1 cellular context compared by ENCODE assay signal in genomic region chr1:58432813-58433668, GRCh38.
TF ChIP-seq lines count a peak whose summit lies in the region.

No MANE protein-coding gene starts in this region.

TF ChIP-seq in HepG2, 621 proteins besides CTCF, POLR2A, EP300 and RAD21 (continued from another document):
- TF ChIP-seq, protein P1, sequence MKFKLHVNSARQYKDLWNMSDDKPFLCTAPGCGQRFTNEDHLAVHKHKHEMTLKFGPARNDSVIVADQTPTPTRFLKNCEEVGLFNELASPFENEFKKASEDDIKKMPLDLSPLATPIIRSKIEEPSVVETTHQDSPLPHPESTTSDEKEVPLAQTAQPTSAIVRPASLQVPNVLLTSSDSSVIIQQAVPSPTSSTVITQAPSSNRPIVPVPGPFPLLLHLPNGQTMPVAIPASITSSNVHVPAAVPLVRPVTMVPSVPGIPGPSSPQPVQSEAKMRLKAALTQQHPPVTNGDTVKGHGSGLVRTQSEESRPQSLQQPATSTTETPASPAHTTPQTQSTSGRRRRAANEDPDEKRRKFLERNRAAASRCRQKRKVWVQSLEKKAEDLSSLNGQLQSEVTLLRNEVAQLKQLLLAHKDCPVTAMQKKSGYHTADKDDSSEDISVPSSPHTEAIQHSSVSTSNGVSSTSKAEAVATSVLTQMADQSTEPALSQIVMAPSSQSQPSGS (CRISPR knock-in tag; IDR thresholded peaks at IDR 0.05): no peak
- TF ChIP-seq ZFP36 (IDR thresholded peaks at IDR 0.05; ENCODE audit: borderline replicate concordance, low read depth, low read length, partially characterized antibody) (no peak), MED13 (CRISPR knock-in tag; IDR thresholded peaks at IDR 0.05) (no peak), ZFP41 (CRISPR knock-in tag; IDR thresholded peaks at IDR 0.05; ENCODE audit: borderline replicate concordance) (no peak), ZNF207 (IDR thresholded peaks at IDR 0.05; ENCODE audit: borderline replicate concordance) (no peak), NONO (IDR thresholded peaks at IDR 0.05) (no peak), NONO (CRISPR knock-in tag; conservative IDR thresholded peaks at IDR 0.05) (no peak)
- TF ChIP-seq, protein P2, sequence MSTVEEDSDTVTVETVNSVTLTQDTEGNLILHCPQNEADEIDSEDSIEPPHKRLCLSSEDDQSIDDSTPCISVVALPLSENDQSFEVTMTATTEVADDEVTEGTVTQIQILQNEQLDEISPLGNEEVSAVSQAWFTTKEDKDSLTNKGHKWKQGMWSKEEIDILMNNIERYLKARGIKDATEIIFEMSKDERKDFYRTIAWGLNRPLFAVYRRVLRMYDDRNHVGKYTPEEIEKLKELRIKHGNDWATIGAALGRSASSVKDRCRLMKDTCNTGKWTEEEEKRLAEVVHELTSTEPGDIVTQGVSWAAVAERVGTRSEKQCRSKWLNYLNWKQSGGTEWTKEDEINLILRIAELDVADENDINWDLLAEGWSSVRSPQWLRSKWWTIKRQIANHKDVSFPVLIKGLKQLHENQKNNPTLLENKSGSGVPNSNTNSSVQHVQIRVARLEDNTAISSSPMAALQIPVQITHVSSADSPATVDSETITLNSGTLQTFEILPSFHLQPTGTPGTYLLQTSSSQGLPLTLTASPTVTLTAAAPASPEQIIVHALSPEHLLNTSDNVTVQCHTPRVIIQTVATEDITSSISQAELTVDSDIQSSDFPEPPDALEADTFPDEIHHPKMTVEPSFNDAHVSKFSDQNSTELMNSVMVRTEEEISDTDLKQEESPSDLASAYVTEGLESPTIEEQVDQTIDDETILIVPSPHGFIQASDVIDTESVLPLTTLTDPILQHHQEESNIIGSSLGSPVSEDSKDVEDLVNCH (CRISPR knock-in tag; IDR thresholded peaks at IDR 0.05): no peak
